In the genomic region with DNA sequence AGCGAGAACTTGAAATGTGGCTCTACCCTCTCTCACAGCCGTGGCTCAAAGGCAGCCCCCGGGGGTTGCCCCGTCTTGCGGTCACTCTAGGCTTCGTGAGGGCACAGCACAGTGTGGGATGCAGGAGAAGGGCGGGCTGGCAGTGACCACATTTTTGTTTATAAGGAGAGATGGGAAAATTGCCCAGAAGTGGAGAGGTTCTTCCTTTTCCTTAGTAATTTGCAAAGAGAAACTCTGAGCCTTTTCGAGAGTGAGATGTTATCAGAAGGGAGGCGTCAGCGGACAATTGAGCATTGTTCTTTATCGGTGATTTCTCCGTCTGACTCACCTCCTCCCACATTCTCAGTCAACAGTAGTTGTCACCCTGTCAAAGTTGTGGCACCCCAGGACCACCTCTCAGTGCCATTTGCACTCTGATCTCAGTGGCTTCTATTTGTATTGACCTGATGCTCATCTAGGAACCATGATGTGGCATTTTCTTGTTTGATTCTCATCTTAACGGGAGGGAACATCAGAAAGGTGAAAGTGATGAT, we compare ENCODE assay signal across 9 cellular contexts.
A peak's percentile ranks its signal among the peaks of the same experiment; 100 is the strongest.
DNase-seq lines count a peak whose midpoint lies in the region; ATAC-seq, FAIRE-seq and TF ChIP-seq lines count a peak whose summit lies in the region.
"Had no signal": no experiment of that assay in that cellular context is flagged by ENCODE, and none has a peak within 500 bp of the region (broad histone marks: within the 10 kb centered on the region; RNA-seq: fewer than 3 reads in every experiment).

No MANE protein-coding gene starts in this region.

- H3K36me3 Mint-ChIP-seq in WTC11, result no peaks in the 10 kb centered on the region

- H3K9ac ChIP-seq in mammary epithelial cell (ENCODE audit: insufficient read depth, low read length), result peak overlapping the region; percentile 37

- H3K4me3 ChIP-seq in mammary epithelial cell (replicated peaks in 1 of 3; ENCODE audit: insufficient read depth in 1 of 3, low read depth in 2 of 3, low read length in 3 of 3), result peak overlapping the region in 2 of 3 experiments; percentile 23 to 25

- H3K79me2 ChIP-seq in mammary epithelial cell (ENCODE audit: insufficient read depth, low read length), result no peaks in the 10 kb centered on the region

- POLR2A ChIA-PET in WTC11 (lab: Charles Lee), result interaction anchor here (0.7 kb wide), 1 partner anchor 70 kb away, joined by 3 read pairs; no protein-coding TSS in a partner anchor

- no peaks in the 10 kb centered on the region for H4K20me1 ChIP-seq in mammary epithelial cell (ENCODE audit: insufficient read depth, low read length)

- TF ChIP-seq CTCF in mammary epithelial cell (conservative IDR thresholded peaks at IDR 0.05 in 1 of 2, IDR thresholded peaks at IDR 0.05 in 1 of 2; ENCODE audit: extremely low read depth in 1 of 2, insufficient read depth in 1 of 2, low read depth in 1 of 2, low read length in 2 of 2) (no peak), WTC11 (IDR thresholded peaks at IDR 0.05) (no peak)

- H3K27ac ChIP-seq in mammary epithelial cell (ENCODE audit: insufficient read depth, low read depth, low read length), result peak overlapping the region; percentile 67

- CTCF ChIA-PET in mammary epithelial cell (lab: Charles Lee; ENCODE audit: low non-redundant PET) (no interaction called here), WTC11 (lab: Charles Lee) (interaction anchor here (0.6 kb wide), 1 partner anchor 44 kb away, joined by 3 read pairs; no protein-coding TSS in a partner anchor)

- H2AFZ ChIP-seq in mammary epithelial cell (ENCODE audit: low read depth, low read length), result peak overlapping the region; percentile 69

- dilution Hi-C loops in mammary epithelial cell (cut with HindIII; ENCODE audit: low sequenced_read_pairs), result loop anchor here (5.0 kb wide), 1 partner anchor 96 kb away; no protein-coding TSS in a partner anchor

- H3K27me3 Mint-ChIP-seq in WTC11 (ENCODE audit: low read depth), result no peaks in the 10 kb centered on the region

- H3K9me3 ChIP-seq in mammary epithelial cell (replicated peaks; ENCODE audit: insufficient read depth, low read length), result no peaks in the 10 kb centered on the region

- in situ Hi-C loops in mammary epithelial cell (cut with MboI; ENCODE audit: low sequenced_read_pairs in 2 of 2), result no loop called here

- H3K27me3 ChIP-seq in mammary epithelial cell (ENCODE audit: insufficient read depth, low read length), result no peaks in the 10 kb centered on the region

- no peak for FAIRE-seq in HTR-8/SVneo (lab: Jason Lieb, UNC)

- intact Hi-C loops in mammary epithelial cell (cut with micrococcal nuclease), result no loop called here

- H3K9me3 Mint-ChIP-seq in WTC11, result no peaks in the 10 kb centered on the region

- 5% methylated on average over 10 of the region's 13 CpGs for WGBS in mammary epithelial cell (ENCODE audit: low coverage, missing lambda C conversion rate)

- no TSS peak for BruUV-seq in mammary epithelial cell (replicated peaks; lab: Mats Ljungman, UMichigan)

- no peak overlapping the region for H3K27ac Mint-ChIP-seq in WTC11

- DNase-seq in HTR-8/SVneo (ENCODE audit: insufficient read length, low spot score) (peak; percentile 20), mammary epithelial cell (peak; percentile 97), pulmonary artery endothelial cell (ENCODE audit: low read depth, low spot score) (peak; percentile 75), RPMI8226 (no peak), WTC11 (ENCODE audit: low spot score) (no peak), NCI-H748 (lab: John Stamatoyannopoulos, UW; ENCODE audit: unreplicated experiment) (no peak)
- DNase-seq: activated CD4-positive, alpha-beta T cell treated with anti-CD3 and anti-CD28 coated beads, Interleukin-2, amount 50 U/mL, for 1 hour had no signal

- peak; percentile 46 for ATAC-seq in GM18861 (IDR thresholded peaks at IDR 0.05; ENCODE audit: unreplicated experiment)
- no peak for ATAC-seq in WTC11
- no peak for ATAC-seq in GM19324 (IDR thresholded peaks at IDR 0.05; ENCODE audit: low FRiP score, unreplicated experiment)

- H3K4me1 Mint-ChIP-seq in WTC11, result peaks cover 20% of the 10 kb centered on the region

- no peaks in the 10 kb centered on the region for H3K36me3 ChIP-seq in mammary epithelial cell (ENCODE audit: insufficient read depth, low read length)

- H3K4me1 ChIP-seq in mammary epithelial cell (ENCODE audit: insufficient read depth, low read length), result peaks cover 21% of the 10 kb centered on the region

- peak overlapping the region; percentile 86 for H3K4me2 ChIP-seq in mammary epithelial cell (ENCODE audit: insufficient read depth, low read depth, low read length)

- H3K4me3 Mint-ChIP-seq in WTC11, result no peak overlapping the region

TF ChIP-seq in WTC11, 78 proteins besides CTCF, POLR2A, EP300 and RAD21:
- TF ChIP-seq, protein P1, sequence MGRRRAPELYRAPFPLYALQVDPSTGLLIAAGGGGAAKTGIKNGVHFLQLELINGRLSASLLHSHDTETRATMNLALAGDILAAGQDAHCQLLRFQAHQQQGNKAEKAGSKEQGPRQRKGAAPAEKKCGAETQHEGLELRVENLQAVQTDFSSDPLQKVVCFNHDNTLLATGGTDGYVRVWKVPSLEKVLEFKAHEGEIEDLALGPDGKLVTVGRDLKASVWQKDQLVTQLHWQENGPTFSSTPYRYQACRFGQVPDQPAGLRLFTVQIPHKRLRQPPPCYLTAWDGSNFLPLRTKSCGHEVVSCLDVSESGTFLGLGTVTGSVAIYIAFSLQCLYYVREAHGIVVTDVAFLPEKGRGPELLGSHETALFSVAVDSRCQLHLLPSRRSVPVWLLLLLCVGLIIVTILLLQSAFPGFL (CRISPR knock-in tag; IDR thresholded peaks at IDR 0.05; ENCODE audit: borderline replicate concordance), result no peak
- TF ChIP-seq, protein P2, sequence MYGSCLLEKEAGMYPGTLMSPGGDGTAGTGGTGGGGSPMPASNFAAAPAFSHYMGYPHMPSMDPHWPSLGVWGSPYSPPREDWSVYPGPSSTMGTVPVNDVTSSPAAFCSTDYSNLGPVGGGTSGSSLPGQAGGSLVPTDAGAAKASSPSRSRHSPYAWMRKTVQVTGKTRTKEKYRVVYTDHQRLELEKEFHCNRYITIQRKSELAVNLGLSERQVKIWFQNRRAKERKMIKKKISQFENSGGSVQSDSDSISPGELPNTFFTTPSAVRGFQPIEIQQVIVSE (CRISPR knock-in tag; IDR thresholded peaks at IDR 0.05; ENCODE audit: borderline replicate concordance), result no peak
- TF ChIP-seq, protein P3, sequence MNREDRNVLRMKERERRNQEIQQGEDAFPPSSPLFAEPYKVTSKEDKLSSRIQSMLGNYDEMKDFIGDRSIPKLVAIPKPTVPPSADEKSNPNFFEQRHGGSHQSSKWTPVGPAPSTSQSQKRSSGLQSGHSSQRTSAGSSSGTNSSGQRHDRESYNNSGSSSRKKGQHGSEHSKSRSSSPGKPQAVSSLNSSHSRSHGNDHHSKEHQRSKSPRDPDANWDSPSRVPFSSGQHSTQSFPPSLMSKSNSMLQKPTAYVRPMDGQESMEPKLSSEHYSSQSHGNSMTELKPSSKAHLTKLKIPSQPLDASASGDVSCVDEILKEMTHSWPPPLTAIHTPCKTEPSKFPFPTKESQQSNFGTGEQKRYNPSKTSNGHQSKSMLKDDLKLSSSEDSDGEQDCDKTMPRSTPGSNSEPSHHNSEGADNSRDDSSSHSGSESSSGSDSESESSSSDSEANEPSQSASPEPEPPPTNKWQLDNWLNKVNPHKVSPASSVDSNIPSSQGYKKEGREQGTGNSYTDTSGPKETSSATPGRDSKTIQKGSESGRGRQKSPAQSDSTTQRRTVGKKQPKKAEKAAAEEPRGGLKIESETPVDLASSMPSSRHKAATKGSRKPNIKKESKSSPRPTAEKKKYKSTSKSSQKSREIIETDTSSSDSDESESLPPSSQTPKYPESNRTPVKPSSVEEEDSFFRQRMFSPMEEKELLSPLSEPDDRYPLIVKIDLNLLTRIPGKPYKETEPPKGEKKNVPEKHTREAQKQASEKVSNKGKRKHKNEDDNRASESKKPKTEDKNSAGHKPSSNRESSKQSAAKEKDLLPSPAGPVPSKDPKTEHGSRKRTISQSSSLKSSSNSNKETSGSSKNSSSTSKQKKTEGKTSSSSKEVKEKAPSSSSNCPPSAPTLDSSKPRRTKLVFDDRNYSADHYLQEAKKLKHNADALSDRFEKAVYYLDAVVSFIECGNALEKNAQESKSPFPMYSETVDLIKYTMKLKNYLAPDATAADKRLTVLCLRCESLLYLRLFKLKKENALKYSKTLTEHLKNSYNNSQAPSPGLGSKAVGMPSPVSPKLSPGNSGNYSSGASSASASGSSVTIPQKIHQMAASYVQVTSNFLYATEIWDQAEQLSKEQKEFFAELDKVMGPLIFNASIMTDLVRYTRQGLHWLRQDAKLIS (CRISPR knock-in tag; IDR thresholded peaks at IDR 0.05; ENCODE audit: borderline replicate concordance), result no peak
- TF ChIP-seq OVOL2 (CRISPR knock-in tag; IDR thresholded peaks at IDR 0.05; ENCODE audit: borderline replicate concordance), result no peak
- TF ChIP-seq FOXJ3 (CRISPR knock-in tag; IDR thresholded peaks at IDR 0.05; ENCODE audit: borderline replicate concordance), result no peak
- TF ChIP-seq ZNF423 (CRISPR knock-in tag; IDR thresholded peaks at IDR 0.05), result no peak
- TF ChIP-seq, protein P4, sequence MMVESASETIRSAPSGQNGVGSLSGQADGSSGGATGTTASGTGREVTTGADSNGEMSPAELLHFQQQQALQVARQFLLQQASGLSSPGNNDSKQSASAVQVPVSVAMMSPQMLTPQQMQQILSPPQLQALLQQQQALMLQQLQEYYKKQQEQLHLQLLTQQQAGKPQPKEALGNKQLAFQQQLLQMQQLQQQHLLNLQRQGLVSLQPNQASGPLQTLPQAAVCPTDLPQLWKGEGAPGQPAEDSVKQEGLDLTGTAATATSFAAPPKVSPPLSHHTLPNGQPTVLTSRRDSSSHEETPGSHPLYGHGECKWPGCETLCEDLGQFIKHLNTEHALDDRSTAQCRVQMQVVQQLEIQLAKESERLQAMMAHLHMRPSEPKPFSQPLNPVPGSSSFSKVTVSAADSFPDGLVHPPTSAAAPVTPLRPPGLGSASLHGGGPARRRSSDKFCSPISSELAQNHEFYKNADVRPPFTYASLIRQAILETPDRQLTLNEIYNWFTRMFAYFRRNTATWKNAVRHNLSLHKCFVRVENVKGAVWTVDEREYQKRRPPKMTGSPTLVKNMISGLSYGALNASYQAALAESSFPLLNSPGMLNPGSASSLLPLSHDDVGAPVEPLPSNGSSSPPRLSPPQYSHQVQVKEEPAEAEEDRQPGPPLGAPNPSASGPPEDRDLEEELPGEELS (CRISPR knock-in tag; IDR thresholded peaks at IDR 0.05), result no peak
- TF ChIP-seq, protein P5, sequence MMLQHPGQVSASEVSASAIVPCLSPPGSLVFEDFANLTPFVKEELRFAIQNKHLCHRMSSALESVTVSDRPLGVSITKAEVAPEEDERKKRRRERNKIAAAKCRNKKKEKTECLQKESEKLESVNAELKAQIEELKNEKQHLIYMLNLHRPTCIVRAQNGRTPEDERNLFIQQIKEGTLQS (CRISPR knock-in tag; conservative IDR thresholded peaks at IDR 0.05), result no peak
- TF ChIP-seq NFATC4 (CRISPR knock-in tag; IDR thresholded peaks at IDR 0.05), result no peak
- no peak for TF ChIP-seq SP1 (CRISPR knock-in tag; conservative IDR thresholded peaks at IDR 0.05)
- no peak for TF ChIP-seq FOXK1 (CRISPR knock-in tag; IDR thresholded peaks at IDR 0.05)
TF ChIP-seq in WTC11: peak in this region for 0.

Comparison
In these comparisons a context has a peak if more than half of its experiments do, and no peak if none do; other contexts are left out.
1. DNase-seq: peak in HTR-8/SVneo (single experiment), mammary epithelial cell (single experiment) and pulmonary artery endothelial cell (single experiment); none in RPMI8226 (single experiment), WTC11 (single experiment) and NCI-H748 (single experiment).